In genomic region chr5:144191998-144192397, GRCh38 we compare ENCODE assay signal across 7 cellular contexts. TPM values are rescaled to one million over a fixed set of nuclear protein-coding genes. Genes with fewer than 3 reads are reported as not detected.
DNase-seq lines count a peak whose midpoint lies in the region; ATAC-seq and TF ChIP-seq lines count a peak whose summit lies in the region.

No MANE protein-coding gene starts in this region.

- H3K36me3 ChIP-seq in left lung = no peaks in the 10 kb centered on the region

- peaks cover 8% of the 10 kb centered on the region for H3K27me3 Mint-ChIP-seq in brain

- no peaks in the 10 kb centered on the region for H3K36me3 Mint-ChIP-seq in brain

- H3K9me3 Mint-ChIP-seq in brain = no peaks in the 10 kb centered on the region

- intact Hi-C loops in left lung (cut with DNase I) = no loop called here

- ATAC-seq in GM18868 (IDR thresholded peaks at IDR 0.05; ENCODE audit: unreplicated experiment) (peak; percentile 84), HG03025 (IDR thresholded peaks at IDR 0.05; ENCODE audit: low FRiP score, unreplicated experiment) (peak; percentile 80), left lung (peak; percentile 77)

- DNase-seq in D341Med (ENCODE audit: low spot score) (peak; percentile 28), NCI-H82 treated with DMSO at 0.1 percent for 48 hours (lab: John Stamatoyannopoulos, UW; ENCODE audit: unreplicated experiment) (peak; percentile 26), left lung (no peak), NCI-H1048 (lab: John Stamatoyannopoulos, UW) (no peak)

- TF ChIP-seq CTCF in brain (conservative IDR thresholded peaks at IDR 0.05) (peak; percentile 23 to 47), left lung (IDR thresholded peaks at IDR 0.05) (peak; percentile 26 to 27)

- no peak overlapping the region for H3K4me3 ChIP-seq in left lung

- no peaks in the 10 kb centered on the region for H3K27me3 ChIP-seq in left lung

- H3K27ac ChIP-seq in left lung = no peak overlapping the region

- H3K4me3 Mint-ChIP-seq in brain = no peak overlapping the region

- H3K4me1 ChIP-seq in left lung = peaks cover 19 to 50% of the 10 kb centered on the region in 2 donors

- H3K9me3 ChIP-seq in left lung = no peaks in the 10 kb centered on the region

- no peak overlapping the region for H3K27ac Mint-ChIP-seq in brain

- peaks cover 12% of the 10 kb centered on the region for H3K4me1 Mint-ChIP-seq in brain

RNA-seq across cellular contexts. Expression of gene KCTD16, which starts 21.3 kb away (rescaled TPM):
- polyA plus RNA-seq in brain (ENCODE audit: insufficient read depth, low read depth, low replicate concordance) = 4.0 TPM
- total RNA-seq in left lung = under 1 TPM; 0.60 to 0.73 TPM

RNA-seq across cellular contexts. Expression of gene YIPF5, which starts 21.5 kb away (rescaled TPM):
- 27.0 TPM for polyA plus RNA-seq in brain (ENCODE audit: insufficient read depth, low read depth, low replicate concordance)
- total RNA-seq in left lung = 10 to 100 TPM; 63.4 to 67.2 TPM

Comparison
In these comparisons a context has a peak if more than half of its experiments do, and no peak if none do; other contexts are left out.
1. DNase-seq: peak in D341Med (single experiment) and NCI-H82 treated with DMSO at 0.1 percent for 48 hours (single experiment); none in left lung (0 of 2) and NCI-H1048 (single experiment).
2. Peak in every context shown above with its lines, with median percentiles within 50 percentile points of each other: ATAC-seq.